9 cellular contexts compared by ENCODE assay signal in genomic region chr2:55843096-55843991, GRCh38.
DNase-seq lines count a peak whose midpoint lies in the region; TF ChIP-seq lines count a peak whose summit lies in the region.
"Had no signal": no experiment of that assay in that cellular context is flagged by ENCODE, and none has a peak within 500 bp of the region (broad histone marks: within the 10 kb centered on the region; RNA-seq: fewer than 3 reads in every experiment).

No MANE protein-coding gene starts in this region.

- H3K9me3 Mint-ChIP-seq in activated naive CD8-positive, alpha-beta T cell treated with anti-CD3 and anti-CD28 coated beads for 36 hours: no peaks in the 10 kb centered on the region

- no peak overlapping the region for H4K91ac ChIP-seq in trophoblast cell (ENCODE audit: low read depth, low read length)

- no peaks in the 10 kb centered on the region for H3K27me3 ChIP-seq in trophoblast cell (ENCODE audit: insufficient read depth, low read length)

- no peak overlapping the region for H2BK120ac ChIP-seq in trophoblast cell (ENCODE audit: insufficient read depth, low read length, poor library complexity)

- H3K4ac ChIP-seq in trophoblast cell (ENCODE audit: low read depth, low read length): no peak overlapping the region

- no peak overlapping the region for H4K8ac ChIP-seq in trophoblast cell (ENCODE audit: low read depth, low read length)

- no peaks in the 10 kb centered on the region for H3K36me3 Mint-ChIP-seq in activated naive CD8-positive, alpha-beta T cell treated with anti-CD3 and anti-CD28 coated beads for 36 hours

- no peak overlapping the region for H3K27ac ChIP-seq in trophoblast cell (ENCODE audit: low read depth, low read length)

- H3K4me2 ChIP-seq in trophoblast cell (ENCODE audit: low read length): peak overlapping the region; percentile 0

- no peaks in the 10 kb centered on the region for H3K36me3 ChIP-seq in trophoblast cell (ENCODE audit: control insufficient read depth in 1 of 2, insufficient read depth in 2 of 2, low read length in 2 of 2)

- H3K4me3 Mint-ChIP-seq in activated naive CD8-positive, alpha-beta T cell treated with anti-CD3 and anti-CD28 coated beads for 36 hours: no peak overlapping the region
- H3K4me3 Mint-ChIP-seq: dendritic cell treated with granulocyte-macrophage colony-stimulating factor and Interleukin-4, amounts not matched to agents 40 ng/mL and 50 ng/mL, for 4 days had no signal

- no peak overlapping the region for H3K27ac Mint-ChIP-seq in activated naive CD8-positive, alpha-beta T cell treated with anti-CD3 and anti-CD28 coated beads for 36 hours

- H3K4me3 ChIP-seq in epithelial cell of esophagus (ENCODE audit: low read length) (no peak overlapping the region), trophoblast cell (ENCODE audit: low read depth, low read length) (no peak overlapping the region)

- H3K27me3 Mint-ChIP-seq in activated naive CD8-positive, alpha-beta T cell treated with anti-CD3 and anti-CD28 coated beads for 36 hours: no peaks in the 10 kb centered on the region
- H3K27me3 Mint-ChIP-seq: dendritic cell treated with granulocyte-macrophage colony-stimulating factor and Interleukin-4, amounts not matched to agents 40 ng/mL and 50 ng/mL, for 4 days had no signal

- no peak overlapping the region for H2BK5ac ChIP-seq in trophoblast cell (ENCODE audit: low read depth, low read length, poor library complexity)

- H3K79me2 ChIP-seq in trophoblast cell (ENCODE audit: control insufficient read depth, insufficient read depth, low read length, poor library complexity): no peaks in the 10 kb centered on the region

- H3K23ac ChIP-seq in trophoblast cell (ENCODE audit: low read length): no peak overlapping the region

- no peak overlapping the region for H4K12ac ChIP-seq in trophoblast cell (ENCODE audit: low read depth, low read length)

- no peak for TF ChIP-seq CTCF in epithelial cell of esophagus (IDR thresholded peaks at IDR 0.05; ENCODE audit: insufficient read depth, low read depth, low read length, missing control alignments)
- no peak for TF ChIP-seq CTCF in GM10266 (IDR thresholded peaks at IDR 0.05; ENCODE audit: control insufficient read depth, insufficient read depth, low read depth, missing control alignments)

- H2AK5ac ChIP-seq in trophoblast cell (ENCODE audit: low read length): no peak overlapping the region

- DNase-seq in ELR (ENCODE audit: low read depth) (peak; percentile 96), NCI-H345 (lab: John Stamatoyannopoulos, UW) (peak; percentile 54), epithelial cell of esophagus (ENCODE audit: low read depth) (peak; percentile 96), trophoblast cell (no peak), KG1 (lab: John Stamatoyannopoulos, UW) (no peak), GM10266 (ENCODE audit: extremely low spot score) (no peak)
- DNase-seq in stimulated activated CD4-positive, alpha-beta T cell treated with anti-CD3 and anti-CD28 coated beads, Interleukin-4, amount 100 ng/mL, for 24 hours: no peak
- no peak for DNase-seq in activated naive CD8-positive, alpha-beta T cell treated with anti-CD3 and anti-CD28 coated beads for 36 hours

- H3K14ac ChIP-seq in trophoblast cell (ENCODE audit: low read length): no peak overlapping the region

- no peaks in the 10 kb centered on the region for H3K79me1 ChIP-seq in trophoblast cell (ENCODE audit: low read length)

- H3K9ac ChIP-seq in trophoblast cell (ENCODE audit: low read length): no peak overlapping the region

- peaks cover 0 to 6% of the 10 kb centered on the region in 2 experiments for H3K4me1 ChIP-seq in trophoblast cell (ENCODE audit: control insufficient read depth in 1 of 2, insufficient read depth in 2 of 2, low read length in 2 of 2)

- no peaks in the 10 kb centered on the region for H3K4me1 Mint-ChIP-seq in activated naive CD8-positive, alpha-beta T cell treated with anti-CD3 and anti-CD28 coated beads for 36 hours

- H2BK12ac ChIP-seq in trophoblast cell (ENCODE audit: low read length): no peak overlapping the region

- H3K9me3 ChIP-seq in trophoblast cell (ENCODE audit: insufficient read depth, low read depth, low read length): peaks cover 2% of the 10 kb centered on the region

- no CpG with 5 or more reads among the region's 6 CpGs for WGBS in trophoblast cell (ENCODE audit: extremely low coverage, insufficient coverage, insufficient read length)

- H2AFZ ChIP-seq in trophoblast cell (ENCODE audit: insufficient read depth, low read length, poor library complexity): no peak overlapping the region

- H3K18ac ChIP-seq in trophoblast cell (ENCODE audit: low read length): no peak overlapping the region

Comparison
In these comparisons a context has a peak if more than half of its experiments do, and no peak if none do; other contexts are left out.
1. DNase-seq: peak in ELR (single experiment), NCI-H345 (single experiment) and epithelial cell of esophagus (single experiment); none in trophoblast cell (0 of 2), stimulated activated CD4-positive, alpha-beta T cell treated with anti-CD3 and anti-CD28 coated beads, Interleukin-4, amount 100 ng/mL, for 24 hours (single experiment), KG1 (single experiment), activated naive CD8-positive, alpha-beta T cell treated with anti-CD3 and anti-CD28 coated beads for 36 hours (single experiment) and GM10266 (single experiment).